Comparison of ENCODE assay signal across 11 cellular contexts in the genomic region with DNA sequence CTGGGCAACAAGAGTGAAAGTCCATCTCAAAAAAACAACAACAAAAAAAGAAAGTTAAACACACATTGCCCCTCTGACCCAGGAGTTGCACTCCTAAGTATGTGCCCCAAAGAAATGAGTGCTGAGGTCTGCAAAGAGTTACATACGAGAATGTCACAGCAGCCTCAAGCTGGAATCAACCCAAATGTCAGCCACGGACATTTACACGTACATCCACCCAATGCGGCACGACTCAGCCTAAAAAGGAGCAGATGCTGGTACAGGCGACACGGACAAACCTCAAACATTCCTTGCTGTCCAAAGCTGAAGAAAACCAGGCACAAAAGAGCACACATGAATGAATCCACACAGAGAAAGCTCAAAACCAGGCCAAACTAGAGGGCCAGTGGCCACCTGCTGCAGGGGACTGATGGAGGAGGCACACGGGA. TPM values are rescaled to one million over a fixed set of nuclear protein-coding genes. Genes with fewer than 3 reads are reported as not detected.
DNase-seq lines count a peak whose midpoint lies in the region; ATAC-seq and TF ChIP-seq lines count a peak whose summit lies in the region.
"Had no signal": no experiment of that assay in that cellular context is flagged by ENCODE, and none has a peak within 500 bp of the region (broad histone marks: within the 10 kb centered on the region; RNA-seq: fewer than 3 reads in every experiment).

No MANE protein-coding gene starts in this region.

- peaks cover 95% of the 10 kb centered on the region for H3K4me1 Mint-ChIP-seq in activated naive CD4-positive, alpha-beta T cell treated with anti-CD3 and anti-CD28 coated beads, Interleukin-2, amount 50 U/mL, for 24 hours
- peaks cover 96% of the 10 kb centered on the region for H3K4me1 Mint-ChIP-seq in activated naive CD8-positive, alpha-beta T cell treated with anti-CD3 and anti-CD28 coated beads, Interleukin-2, amount 50 U/mL, for 24 hours
- peaks cover 72% of the 10 kb centered on the region for H3K4me1 Mint-ChIP-seq in memory B cell

- no peak for ATAC-seq in activated naive CD4-positive, alpha-beta T cell treated with anti-CD3 and anti-CD28 coated beads, Interleukin-2, amount 50 U/mL, for 72 hours
- ATAC-seq in activated naive CD8-positive, alpha-beta T cell treated with anti-CD3 and anti-CD28 coated beads, Interleukin-2, amount 50 U/mL, for 24 hours = no peak
- ATAC-seq in memory B cell (ENCODE audit: low read depth) = no peak
- no peak for ATAC-seq in upper lobe of left lung (ENCODE audit: low FRiP score in 2 of 2)

- TF ChIP-seq POLR2A in upper lobe of left lung (IDR thresholded peaks at IDR 0.05) = no peak

- WGBS in upper lobe of left lung, 2 donors = 55 to 66% methylated on average over 8 of the region's 8 CpGs

- no peak overlapping the region for H3K4me3 Mint-ChIP-seq in activated naive CD4-positive, alpha-beta T cell treated with anti-CD3 and anti-CD28 coated beads, Interleukin-2, amount 50 U/mL, for 24 hours
- peak overlapping the region; percentile 9 for H3K4me3 Mint-ChIP-seq in activated naive CD8-positive, alpha-beta T cell treated with anti-CD3 and anti-CD28 coated beads, Interleukin-2, amount 50 U/mL, for 24 hours
- peak overlapping the region; percentile 44 for H3K4me3 Mint-ChIP-seq in memory B cell

- peaks cover 92 to 97% (median 94%) of the 10 kb centered on the region in 4 donors for H3K4me1 ChIP-seq in upper lobe of left lung

- H3K27ac ChIP-seq in upper lobe of left lung = peak overlapping the region; percentile 81 to 91 (median 87)
- H3K27ac ChIP-seq: epithelial cell of prostate had no signal

- H3K27ac Mint-ChIP-seq in activated naive CD4-positive, alpha-beta T cell treated with anti-CD3 and anti-CD28 coated beads, Interleukin-2, amount 50 U/mL, for 24 hours = peak overlapping the region; percentile 23
- H3K27ac Mint-ChIP-seq in activated naive CD4-positive, alpha-beta T cell treated with anti-CD3 and anti-CD28 coated beads, Interleukin-2, amount 50 U/mL, for 72 hours = no peak overlapping the region
- peak overlapping the region; percentile 63 for H3K27ac Mint-ChIP-seq in activated naive CD8-positive, alpha-beta T cell treated with anti-CD3 and anti-CD28 coated beads, Interleukin-2, amount 50 U/mL, for 24 hours
- H3K27ac Mint-ChIP-seq in memory B cell = peak overlapping the region; percentile 93

- H3K9me3 Mint-ChIP-seq in activated naive CD4-positive, alpha-beta T cell treated with anti-CD3 and anti-CD28 coated beads, Interleukin-2, amount 50 U/mL, for 24 hours = no peaks in the 10 kb centered on the region
- H3K9me3 Mint-ChIP-seq in activated naive CD4-positive, alpha-beta T cell treated with anti-CD3 and anti-CD28 coated beads, Interleukin-2, amount 50 U/mL, for 72 hours = no peaks in the 10 kb centered on the region
- no peaks in the 10 kb centered on the region for H3K9me3 Mint-ChIP-seq in activated naive CD8-positive, alpha-beta T cell treated with anti-CD3 and anti-CD28 coated beads, Interleukin-2, amount 50 U/mL, for 24 hours
- H3K9me3 Mint-ChIP-seq in memory B cell = no peaks in the 10 kb centered on the region

- H3K4me3 ChIP-seq in upper lobe of left lung = no peak overlapping the region

- no peak for TF ChIP-seq EP300 in upper lobe of left lung (IDR thresholded peaks at IDR 0.05)

- TF ChIP-seq CTCF in upper lobe of left lung (IDR thresholded peaks at IDR 0.05) = no peak

- no peaks in the 10 kb centered on the region for H3K9me3 ChIP-seq in upper lobe of left lung

- H3K36me3 Mint-ChIP-seq in activated naive CD4-positive, alpha-beta T cell treated with anti-CD3 and anti-CD28 coated beads, Interleukin-2, amount 50 U/mL, for 24 hours = peaks cover 5% of the 10 kb centered on the region
- peaks cover 0 to 13% of the 10 kb centered on the region in 2 donors for H3K36me3 Mint-ChIP-seq in activated naive CD4-positive, alpha-beta T cell treated with anti-CD3 and anti-CD28 coated beads, Interleukin-2, amount 50 U/mL, for 72 hours
- H3K36me3 Mint-ChIP-seq in activated naive CD8-positive, alpha-beta T cell treated with anti-CD3 and anti-CD28 coated beads, Interleukin-2, amount 50 U/mL, for 24 hours (ENCODE audit: low read depth) = peaks cover 27% of the 10 kb centered on the region
- H3K36me3 Mint-ChIP-seq in memory B cell = peaks cover 6% of the 10 kb centered on the region

- no peak for DNase-seq in activated naive CD4-positive, alpha-beta T cell treated with anti-CD3 and anti-CD28 coated beads, Interleukin-2, amount 50 U/mL, for 72 hours (ENCODE audit: low spot score in 2 of 2)
- no peak for DNase-seq in activated naive CD8-positive, alpha-beta T cell treated with anti-CD3 and anti-CD28 coated beads, Interleukin-2, amount 50 U/mL, for 24 hours
- no peak for DNase-seq in memory B cell (ENCODE audit: low spot score in 2 of 2)
- DNase-seq in upper lobe of left lung = no peak
- DNase-seq in NCI-H748 (lab: John Stamatoyannopoulos, UW; ENCODE audit: unreplicated experiment) = no peak
- no peak for DNase-seq in activated CD4-positive, alpha-beta T cell treated with anti-CD3 and anti-CD28 coated beads for 4 hours
- no peak for DNase-seq in kidney glomerular epithelial cell (lab: John Stamatoyannopoulos, UW)
- DNase-seq: NCI-H146, OCI-M1 had no signal

- no peaks in the 10 kb centered on the region for H3K27me3 Mint-ChIP-seq in activated naive CD4-positive, alpha-beta T cell treated with anti-CD3 and anti-CD28 coated beads, Interleukin-2, amount 50 U/mL, for 24 hours
- no peaks in the 10 kb centered on the region for H3K27me3 Mint-ChIP-seq in activated naive CD8-positive, alpha-beta T cell treated with anti-CD3 and anti-CD28 coated beads, Interleukin-2, amount 50 U/mL, for 24 hours
- no peaks in the 10 kb centered on the region for H3K27me3 Mint-ChIP-seq in memory B cell

- H3K27me3 ChIP-seq in upper lobe of left lung = no peaks in the 10 kb centered on the region

- peaks cover 0 to 4% (median 0%) of the 10 kb centered on the region in 4 donors for H3K36me3 ChIP-seq in upper lobe of left lung

RNA-seq across cellular contexts. Expression of gene ECE1, which starts 46.8 kb away (rescaled TPM):
- total RNA-seq in activated naive CD4-positive, alpha-beta T cell treated with anti-CD3 and anti-CD28 coated beads, Interleukin-2, amount 50 U/mL, for 72 hours = 100 to 1,000 TPM; 111 to 118 TPM
- 100 to 1,000 TPM in 1 of 6 donors, 10 to 100 TPM in 5; 55.8 to 120 (median 74.8) TPM for total RNA-seq in upper lobe of left lung

Comparison
In these comparisons a context has a peak if more than half of its experiments do, and no peak if none do; other contexts are left out.
1. H3K27ac Mint-ChIP-seq: peak in activated naive CD4-positive, alpha-beta T cell treated with anti-CD3 and anti-CD28 coated beads, Interleukin-2, amount 50 U/mL, for 24 hours (single experiment), activated naive CD8-positive, alpha-beta T cell treated with anti-CD3 and anti-CD28 coated beads, Interleukin-2, amount 50 U/mL, for 24 hours (single experiment) and memory B cell (single experiment); none in activated naive CD4-positive, alpha-beta T cell treated with anti-CD3 and anti-CD28 coated beads, Interleukin-2, amount 50 U/mL, for 72 hours (0 of 2).